ENCODE assay signal across 21 cellular contexts in genomic region chr18:59570101-59570875, GRCh38.
A peak's percentile ranks its signal among the peaks of the same experiment; 100 is the strongest.
DNase-seq lines count a peak whose midpoint lies in the region; ATAC-seq, FAIRE-seq and TF ChIP-seq lines count a peak whose summit lies in the region.
"Had no signal": no experiment of that assay in that cellular context is flagged by ENCODE, and none has a peak within 500 bp of the region (broad histone marks: within the 10 kb centered on the region; RNA-seq: fewer than 3 reads in every experiment).

No MANE protein-coding gene starts in this region.

- H3K4me3 Mint-ChIP-seq in T-helper 17 cell = no peak overlapping the region
- H3K4me3 Mint-ChIP-seq: activated CD4-positive, alpha-beta T cell treated with anti-CD3 and anti-CD28 coated beads for 36 hours; CD4-positive, CD25-positive, alpha-beta regulatory T cell; IgD-negative memory B cell; stimulated activated effector memory CD8-positive, alpha-beta T cell treated with anti-CD3 and anti-CD28 coated beads, Interleukin-12 subunit alpha, Interleukin-12 subunit beta, amount 100 ng/mL, for 72 hours had no signal

- WGBS in liver = 57% methylated on average over 9 of the region's 9 CpGs
- WGBS in HepG2 (ENCODE audit: low lambda C conversion rate) = 1% methylated on average over 7 of the region's 9 CpGs

- H3K4me1 ChIP-seq in liver (ENCODE audit: control insufficient read depth in 4 of 4, insufficient read depth in 4 of 4, low read length in 3 of 4) (no peaks in the 10 kb centered on the region), HepG2 (ENCODE audit: insufficient read depth, low read length) (no peaks in the 10 kb centered on the region)
- H3K4me1 ChIP-seq: SJSA1 had no signal

- in situ Hi-C loops in HepG2 (cut with HindIII; ENCODE audit: extremely low pct_ligation_motif_present, low pct_unique_long_range_greater_than_20kb) = no loop called here

- no peak overlapping the region for H3K27ac Mint-ChIP-seq in T-helper 17 cell
- H3K27ac Mint-ChIP-seq: activated CD4-positive, alpha-beta T cell treated with anti-CD3 and anti-CD28 coated beads for 36 hours; CD4-positive, CD25-positive, alpha-beta regulatory T cell; IgD-negative memory B cell; stimulated activated effector memory CD8-positive, alpha-beta T cell treated with anti-CD3 and anti-CD28 coated beads, Interleukin-12 subunit alpha, Interleukin-12 subunit beta, amount 100 ng/mL, for 72 hours had no signal

- H3K4me2 ChIP-seq in HepG2 (ENCODE audit: low read depth, low read length) = no peak overlapping the region

- ATAC-seq in HepG2 (no peak), GM21447 (IDR thresholded peaks at IDR 0.05; ENCODE audit: unreplicated experiment) (no peak), HG03045 (IDR thresholded peaks at IDR 0.05; ENCODE audit: unreplicated experiment) (no peak), T-helper 17 cell (no peak)
- ATAC-seq: activated CD4-positive, alpha-beta T cell treated with anti-CD3 and anti-CD28 coated beads for 36 hours; stimulated activated effector memory CD8-positive, alpha-beta T cell treated with anti-CD3 and anti-CD28 coated beads, Interleukin-12 subunit alpha, Interleukin-12 subunit beta, amount 100 ng/mL, for 72 hours had no signal

- CTCF ChIA-PET in HepG2 (lab: Yijun Ruan, JAX; ENCODE audit: low intra/inter-chr PET ratio, low total read pairs) = no interaction called here

- TF ChIP-seq RAD21 in liver (IDR thresholded peaks at IDR 0.05) (no peak), HepG2 (CRISPR knock-in tag; IDR thresholded peaks at IDR 0.05) (no peak)

- H3K36me3 Mint-ChIP-seq in T-helper 17 cell (ENCODE audit: low read depth) = no peaks in the 10 kb centered on the region
- H3K36me3 Mint-ChIP-seq: CD4-positive, CD25-positive, alpha-beta regulatory T cell; IgD-negative memory B cell; stimulated activated effector memory CD8-positive, alpha-beta T cell treated with anti-CD3 and anti-CD28 coated beads, Interleukin-12 subunit alpha, Interleukin-12 subunit beta, amount 100 ng/mL, for 72 hours had no signal

- H3K27ac ChIP-seq in liver (ENCODE audit: low read depth in 1 of 2, low read length in 2 of 2) (peak overlapping the region; percentile 47 to 50), HepG2 (ENCODE audit: extremely low read length, insufficient read depth, low read length) (no peak overlapping the region)
- H3K27ac ChIP-seq: GM23248, SJSA1, thoracic aorta had no signal

- no peak overlapping the region for H3K9ac ChIP-seq in liver (ENCODE audit: low read depth in 1 of 2, low read length in 2 of 2)
- H3K9ac ChIP-seq in HepG2 (ENCODE audit: insufficient read depth, low read depth, low read length) = no peak overlapping the region
- H3K9ac ChIP-seq: GM23248 had no signal

- FAIRE-seq in HepG2 (lab: Jason Lieb, UNC) = no peak

- intact Hi-C loops in HepG2 (cut with micrococcal nuclease; ENCODE audit: unreplicated experiment) = no loop called here
- intact Hi-C loops in cardiac septum (cut with DNase I) = no loop called here

- TF ChIP-seq CTCF in liver (IDR thresholded peaks at IDR 0.05; ENCODE audit: low read depth, low read length, missing input control) (no peak), HepG2 (CRISPR knock-in tag; IDR thresholded peaks at IDR 0.05) (no peak)

- H4K20me1 ChIP-seq in HepG2 (ENCODE audit: insufficient read depth, low read length) = no peaks in the 10 kb centered on the region

- POLR2A ChIA-PET in HepG2 (lab: Yijun Ruan, JAX) = no interaction called here

- no peak for TF ChIP-seq EP300 in HepG2 (IDR thresholded peaks at IDR 0.05; ENCODE audit: low read depth in 2 of 2, low read length in 2 of 2)
- no peak for TF ChIP-seq EP300 in HepG2 (CRISPR knock-in tag; IDR thresholded peaks at IDR 0.05; ENCODE audit: borderline replicate concordance)

- H2AFZ ChIP-seq in HepG2 (ENCODE audit: low read length) = no peak overlapping the region
- H2AFZ ChIP-seq: GM23248 had no signal

- no peaks in the 10 kb centered on the region for H3K4me1 Mint-ChIP-seq in T-helper 17 cell
- H3K4me1 Mint-ChIP-seq: activated CD4-positive, alpha-beta T cell treated with anti-CD3 and anti-CD28 coated beads for 36 hours; stimulated activated effector memory CD8-positive, alpha-beta T cell treated with anti-CD3 and anti-CD28 coated beads, Interleukin-12 subunit alpha, Interleukin-12 subunit beta, amount 100 ng/mL, for 72 hours had no signal

- no peak for TF ChIP-seq POLR2A in HepG2 (IDR thresholded peaks at IDR 0.05; ENCODE audit: insufficient read depth in 1 of 2, low read depth in 2 of 2, low read length in 2 of 2)

- H3K4me3 ChIP-seq in liver (ENCODE audit: low read depth in 1 of 3, low read length in 3 of 3) (no peak overlapping the region), HepG2 (replicated peaks in 1 of 3; ENCODE audit: insufficient read depth in 1 of 3, low read depth in 2 of 3, low read length in 3 of 3) (no peak overlapping the region)
- H3K4me3 ChIP-seq: GM23248, SJSA1, thoracic aorta had no signal

- no peak for DNase-seq in HepG2 (ENCODE audit: low spot score)
- peak; percentile 46 for DNase-seq in amniotic epithelial cell (ENCODE audit: low read depth)
- peak; percentile 43 to 88 for DNase-seq in lung microvascular endothelial cell (ENCODE audit: low read depth in 2 of 2)
- DNase-seq in T-helper 17 cell = no peak
- no peak for DNase-seq in cardiac septum (ENCODE audit: low spot score)
- DNase-seq: activated CD4-positive, alpha-beta T cell treated with anti-CD3 and anti-CD28 coated beads for 36 hours; activated effector memory CD4-positive, alpha-beta T cell treated with anti-CD3 and anti-CD28 coated beads, Interleukin-2, amount 50 U/mL, for 16 hours; amniotic stem cell; CD4-positive, CD25-positive, alpha-beta regulatory T cell; GM23248; hypothalamus; NCI-H2029; NCI-H526; T1000 had no signal

- no peaks in the 10 kb centered on the region for H3K9me3 ChIP-seq in liver (ENCODE audit: control insufficient read depth in 4 of 4, low read length in 3 of 4)
- no peaks in the 10 kb centered on the region for H3K9me3 ChIP-seq in HepG2 (ENCODE audit: low read length)
- H3K9me3 ChIP-seq in T-helper 17 cell (ENCODE audit: control insufficient read depth, low read length, poor library complexity, severe bottlenecking) = no peaks in the 10 kb centered on the region
- H3K9me3 ChIP-seq: SJSA1, thoracic aorta had no signal

- no peaks in the 10 kb centered on the region for H3K27me3 Mint-ChIP-seq in T-helper 17 cell

- H3K27me3 ChIP-seq in liver (ENCODE audit: control insufficient read depth in 4 of 4, insufficient read depth in 4 of 4, low read length in 3 of 4) (no peaks in the 10 kb centered on the region), HepG2 (ENCODE audit: control insufficient read depth in 1 of 2, insufficient read depth in 2 of 2, low read length in 2 of 2) (peaks cover 0 to 4% of the 10 kb centered on the region in 2 experiments; a peak in 1 of 5 replicates)
- H3K27me3 ChIP-seq: SJSA1 had no signal

- no peaks in the 10 kb centered on the region for H3K36me3 ChIP-seq in liver (ENCODE audit: control insufficient read depth in 4 of 4, insufficient read depth in 3 of 4, low read depth in 1 of 4, low read length in 3 of 4)
- H3K36me3 ChIP-seq in HepG2 (replicated peaks in 1 of 2; ENCODE audit: control insufficient read depth in 1 of 2, insufficient read depth in 2 of 2, low read length in 2 of 2) = no peaks in the 10 kb centered on the region
- H3K36me3 ChIP-seq: SJSA1, thoracic aorta had no signal

- no TSS peak for BruUV-seq in HepG2 (replicated peaks; lab: Mats Ljungman, UMichigan)

- no peaks in the 10 kb centered on the region for H3K79me2 ChIP-seq in HepG2 (ENCODE audit: insufficient read depth, low read length)

TF ChIP-seq in liver, 16 proteins besides CTCF, POLR2A, EP300 and RAD21:
- TF ChIP-seq, protein P1, sequence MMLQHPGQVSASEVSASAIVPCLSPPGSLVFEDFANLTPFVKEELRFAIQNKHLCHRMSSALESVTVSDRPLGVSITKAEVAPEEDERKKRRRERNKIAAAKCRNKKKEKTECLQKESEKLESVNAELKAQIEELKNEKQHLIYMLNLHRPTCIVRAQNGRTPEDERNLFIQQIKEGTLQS (IDR thresholded peaks at IDR 0.05) = no peak
- TF ChIP-seq RXRA (IDR thresholded peaks at IDR 0.05) (peak in 1 of 2 donors; percentile 41), SP1 (IDR thresholded peaks at IDR 0.05) (no peak)

TF ChIP-seq in HepG2, 621 proteins besides CTCF, POLR2A, EP300 and RAD21:
- TF ChIP-seq ZFP62 (CRISPR knock-in tag; IDR thresholded peaks at IDR 0.05) (no peak), GPN1 (CRISPR knock-in tag; IDR thresholded peaks at IDR 0.05; ENCODE audit: borderline replicate concordance) (no peak), CBX1 (IDR thresholded peaks at IDR 0.05; ENCODE audit: low read depth) (no peak), ZNF883 (CRISPR knock-in tag; IDR thresholded peaks at IDR 0.05; ENCODE audit: not compliant biosample characterization) (no peak), ZNF768 (CRISPR knock-in tag; IDR thresholded peaks at IDR 0.05) (no peak), TBL1XR1 (IDR thresholded peaks at IDR 0.05; ENCODE audit: borderline replicate concordance, low read length, partially characterized antibody) (no peak), ZNF17 (CRISPR knock-in tag; IDR thresholded peaks at IDR 0.05) (no peak), HMG20A (CRISPR knock-in tag; IDR thresholded peaks at IDR 0.05; ENCODE audit: borderline replicate concordance) (no peak), SIX1 (CRISPR knock-in tag; IDR thresholded peaks at IDR 0.05; ENCODE audit: borderline replicate concordance) (no peak), RBM22 (optimal IDR thresholded peaks at IDR 0.05; ENCODE audit: low read length) (no peak), SALL1 (CRISPR knock-in tag; IDR thresholded peaks at IDR 0.05) (no peak), ZNF775 (CRISPR knock-in tag; IDR thresholded peaks at IDR 0.05; ENCODE audit: borderline replicate concordance) (no peak)

Comparison
In these comparisons a context has a peak if more than half of its experiments do, and no peak if none do; other contexts are left out.
1. DNase-seq: peak in amniotic epithelial cell (single experiment) and lung microvascular endothelial cell (2 of 2); none in HepG2 (single experiment), T-helper 17 cell (0 of 3) and cardiac septum (single experiment).